ENCODE assay signal across 25 cellular contexts in the genomic region with DNA sequence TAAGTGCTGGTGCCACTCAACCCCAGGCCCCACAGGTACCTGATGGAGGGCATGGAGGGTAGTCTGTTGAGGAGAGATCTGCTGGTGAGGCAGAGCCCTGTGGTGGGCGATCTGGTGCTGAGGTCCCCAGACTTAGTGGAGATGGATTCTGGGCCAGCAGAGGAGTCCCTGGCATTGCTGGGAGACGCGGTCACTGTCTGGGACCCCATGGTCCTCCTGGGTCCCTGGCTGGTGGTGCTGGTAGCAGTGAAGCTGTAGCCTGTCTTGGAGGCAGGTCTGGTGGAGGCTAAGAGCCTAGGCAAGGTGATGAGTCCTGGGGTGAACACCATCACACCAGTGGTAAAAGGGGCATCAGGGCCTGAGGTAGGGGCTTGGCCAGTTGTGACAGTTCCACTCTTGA. TPM values are rescaled to one million over a fixed set of nuclear protein-coding genes. Genes with fewer than 3 reads are reported as not detected.
DNase-seq lines count a peak whose midpoint lies in the region; ATAC-seq and TF ChIP-seq lines count a peak whose summit lies in the region.
"Had no signal": no experiment of that assay in that cellular context is flagged by ENCODE, and none has a peak within 500 bp of the region (broad histone marks: within the 10 kb centered on the region; RNA-seq: fewer than 3 reads in every experiment).

No MANE protein-coding gene starts in this region.

- no peaks in the 10 kb centered on the region for H3K27me3 Mint-ChIP-seq in activated naive CD4-positive, alpha-beta T cell treated with anti-CD3 and anti-CD28 coated beads, Interleukin-2, amount 10 ng/mL, durations not matched to agents 7 days and 5 days
- H3K27me3 Mint-ChIP-seq in T-helper 17 cell = no peaks in the 10 kb centered on the region
- no peaks in the 10 kb centered on the region for H3K27me3 Mint-ChIP-seq in naive B cell
- H3K27me3 Mint-ChIP-seq in stimulated activated naive B cell treated with anti-CD40 and anti-IgM and Interleukin-4, amounts not matched to agents 10 μg/mL and 1 μg/mL and 100 μg/mL, for 72 hours = no peaks in the 10 kb centered on the region
- H3K27me3 Mint-ChIP-seq: CD8-positive, alpha-beta memory T cell had no signal

- CTCF ChIA-PET in activated naive CD4-positive, alpha-beta T cell treated with anti-CD3 and anti-CD28 coated beads, Interleukin-2, amount 10 ng/mL, durations not matched to agents 7 days and 5 days (lab: Charles Lee) = interaction anchor here (2.1 kb wide), 1 partner anchor 12 kb away, joined by 10 read pairs; no protein-coding TSS in a partner anchor

- no peak overlapping the region for H3K4me3 ChIP-seq in esophagus squamous epithelium

- peaks cover 69% of the 10 kb centered on the region for H3K4me1 Mint-ChIP-seq in activated naive CD4-positive, alpha-beta T cell treated with anti-CD3 and anti-CD28 coated beads, Interleukin-2, amount 10 ng/mL, durations not matched to agents 7 days and 5 days
- H3K4me1 Mint-ChIP-seq in T-helper 17 cell (peaks cover 43% of the 10 kb centered on the region), naive B cell (peaks cover 70 to 86% (median 85%) of the 10 kb centered on the region in 3 donors)
- peaks cover 60 to 80% of the 10 kb centered on the region in 2 donors for H3K4me1 Mint-ChIP-seq in stimulated activated naive B cell treated with anti-CD40 and anti-IgM and Interleukin-4, amounts not matched to agents 10 μg/mL and 1 μg/mL and 100 μg/mL, for 72 hours

- H3K9me3 ChIP-seq in T-helper 17 cell (ENCODE audit: control insufficient read depth, low read length, poor library complexity, severe bottlenecking) = peaks cover 3% of the 10 kb centered on the region
- H3K9me3 ChIP-seq in esophagus squamous epithelium = peaks cover 0 to 13% (median 6%) of the 10 kb centered on the region in 3 donors

- DNase-seq in activated naive CD4-positive, alpha-beta T cell treated with anti-CD3 and anti-CD28 coated beads, Interleukin-2, amount 10 ng/mL, durations not matched to agents 7 days and 5 days = no peak
- DNase-seq in activated naive CD4-positive, alpha-beta T cell (lab: John Stamatoyannopoulos, UW) = no peak
- DNase-seq in T-helper 17 cell = no peak
- DNase-seq in naive B cell = no peak
- DNase-seq in stimulated activated naive B cell treated with anti-CD40 and anti-IgM and Interleukin-4, amounts not matched to agents 10 μg/mL and 1 μg/mL and 100 μg/mL, for 72 hours = no peak
- no peak for DNase-seq in esophagus squamous epithelium (lab: John Stamatoyannopoulos, UW)
- no peak for DNase-seq in activated T-cell treated with anti-CD3 and anti-CD28 coated beads for 4 hours
- DNase-seq: Calu3; CD8-positive, alpha-beta memory T cell; DMS153; GDM1; MV-4-11; NCI-H1694; NCI-H2081; NCI-H2171; NCI-H345; NCI-H524; NCI-H82; SIG-M5 had no signal

- WGBS in esophagus squamous epithelium, 2 donors = 90 to 93% methylated on average over 2 to 3 of the region's 3 CpGs

- H3K36me3 ChIP-seq in esophagus squamous epithelium = no peaks in the 10 kb centered on the region

- peaks cover 84% of the 10 kb centered on the region for H3K36me3 Mint-ChIP-seq in activated naive CD4-positive, alpha-beta T cell treated with anti-CD3 and anti-CD28 coated beads, Interleukin-2, amount 10 ng/mL, durations not matched to agents 7 days and 5 days
- H3K36me3 Mint-ChIP-seq in T-helper 17 cell (ENCODE audit: low read depth) (peaks cover 5% of the 10 kb centered on the region), naive B cell (peaks cover 43 to 64% of the 10 kb centered on the region in 2 donors)
- H3K36me3 Mint-ChIP-seq in stimulated activated naive B cell treated with anti-CD40 and anti-IgM and Interleukin-4, amounts not matched to agents 10 μg/mL and 1 μg/mL and 100 μg/mL, for 72 hours = peaks cover 74 to 79% of the 10 kb centered on the region in 2 donors

- TF ChIP-seq POLR2A in esophagus squamous epithelium (IDR thresholded peaks at IDR 0.05) = no peak

- H3K27me3 ChIP-seq in esophagus squamous epithelium = peaks cover 0 to 46% (median 0%) of the 10 kb centered on the region in 4 donors

- H3K4me1 ChIP-seq in esophagus squamous epithelium = no peaks in the 10 kb centered on the region

- ATAC-seq in T-helper 17 cell (no peak), naive B cell (ENCODE audit: low read depth in 2 of 2) (no peak), HG03469 (IDR thresholded peaks at IDR 0.05; ENCODE audit: unreplicated experiment) (no peak)
- no peak for ATAC-seq in stimulated activated naive B cell treated with anti-CD40 and anti-IgM and Interleukin-4, amounts not matched to agents 10 μg/mL and 1 μg/mL and 100 μg/mL, for 72 hours (replicated peaks)
- ATAC-seq: Panc1 had no signal

- H3K27ac Mint-ChIP-seq in activated naive CD4-positive, alpha-beta T cell treated with anti-CD3 and anti-CD28 coated beads, Interleukin-2, amount 10 ng/mL, durations not matched to agents 7 days and 5 days = peak overlapping the region; percentile 77
- H3K27ac Mint-ChIP-seq in T-helper 17 cell (peak overlapping the region; percentile 56), naive B cell (peak overlapping the region; percentile 85 to 97 (median 94))
- peak overlapping the region; percentile 9 for H3K27ac Mint-ChIP-seq in stimulated activated naive B cell treated with anti-CD40 and anti-IgM and Interleukin-4, amounts not matched to agents 10 μg/mL and 1 μg/mL and 100 μg/mL, for 72 hours

- H3K9me3 Mint-ChIP-seq in activated naive CD4-positive, alpha-beta T cell treated with anti-CD3 and anti-CD28 coated beads, Interleukin-2, amount 10 ng/mL, durations not matched to agents 7 days and 5 days = peaks cover 15% of the 10 kb centered on the region
- peaks cover 4 to 12% (median 9%) of the 10 kb centered on the region in 7 donors for H3K9me3 Mint-ChIP-seq in naive B cell
- H3K9me3 Mint-ChIP-seq in stimulated activated naive B cell treated with anti-CD40 and anti-IgM and Interleukin-4, amounts not matched to agents 10 μg/mL and 1 μg/mL and 100 μg/mL, for 72 hours = peaks cover 2 to 3% of the 10 kb centered on the region in 2 donors

- TF ChIP-seq CTCF in esophagus squamous epithelium (IDR thresholded peaks at IDR 0.05) = no peak

- no peak overlapping the region for H3K27ac ChIP-seq in esophagus squamous epithelium

- intact Hi-C loops in esophagus squamous epithelium (cut with DNase I) = no loop called here

- H3K4me3 Mint-ChIP-seq in activated naive CD4-positive, alpha-beta T cell treated with anti-CD3 and anti-CD28 coated beads, Interleukin-2, amount 10 ng/mL, durations not matched to agents 7 days and 5 days = no peak overlapping the region
- H3K4me3 Mint-ChIP-seq in T-helper 17 cell (peak overlapping the region; percentile 12), naive B cell (peak overlapping the region in 5 of 8 donors; percentile 30 to 95 (median 81))
- H3K4me3 Mint-ChIP-seq in stimulated activated naive B cell treated with anti-CD40 and anti-IgM and Interleukin-4, amounts not matched to agents 10 μg/mL and 1 μg/mL and 100 μg/mL, for 72 hours = no peak overlapping the region
- H3K4me3 Mint-ChIP-seq: CD8-positive, alpha-beta memory T cell; IgD-negative memory B cell had no signal

RNA-seq across cellular contexts. Expression of a gene that starts 6.6 kb away (rescaled TPM):
- 1 to 10 TPM; 2.9 to 3.8 TPM for total RNA-seq in T-helper 17 cell
- polyA plus RNA-seq in naive B cell (ENCODE audit: low read depth in 6 of 6) = 100 to 1,000 TPM in 1 of 6 donors, 10 to 100 TPM in 4, 1 to 10 TPM in 1; 9.1 to 124 (median 44.8) TPM
- under 1 TPM in 1 of 4 donors, not detected in 3; 0.26 TPM for total RNA-seq in esophagus squamous epithelium
- total RNA-seq: Calu3, Daoy, M059J had no signal
- polyA plus RNA-seq: BJ had no signal

RNA-seq across cellular contexts. Expression of a gene that starts 31.5 kb away (rescaled TPM):
- total RNA-seq in T-helper 17 cell (not detected), esophagus squamous epithelium (1 to 10 TPM in 1 of 4 donors, under 1 TPM in 2, not detected in 1; 0.70 to 7.3 (median 0.95) TPM)
- under 1 TPM in 2 of 6 donors, not detected in 4; 0.38 to 0.57 TPM for polyA plus RNA-seq in naive B cell (ENCODE audit: low read depth in 6 of 6)
- total RNA-seq: Calu3, Daoy, M059J had no signal
- polyA plus RNA-seq: BJ; CD8-positive, alpha-beta memory T cell; IgD-negative memory B cell had no signal

RNA-seq across cellular contexts. Expression of a gene that starts 33.8 kb away (rescaled TPM):
- total RNA-seq in T-helper 17 cell (under 1 TPM in 1 of 2 donors, not detected in 1; 0.42 TPM), esophagus squamous epithelium (not detected)
- 10 to 100 TPM in 1 of 6 donors, not detected in 5; 25.7 TPM for polyA plus RNA-seq in naive B cell (ENCODE audit: low read depth in 6 of 6)
- total RNA-seq: Calu3; CD8-positive, alpha-beta memory T cell; Daoy; M059J had no signal
- polyA plus RNA-seq: BJ; CD8-positive, alpha-beta memory T cell had no signal

RNA-seq across cellular contexts. Expression of a gene that starts 40.2 kb away (rescaled TPM):
- total RNA-seq in T-helper 17 cell = 10 to 100 TPM in 1 of 2 donors, 1 to 10 TPM in 1; 3.0 to 68.6 TPM
- 1 to 10 TPM in 5 of 6 donors, not detected in 1; 1.6 to 7.5 (median 5.4) TPM for polyA plus RNA-seq in naive B cell (ENCODE audit: low read depth in 6 of 6)
- total RNA-seq in esophagus squamous epithelium = not detected
- total RNA-seq: Calu3; CD8-positive, alpha-beta memory T cell; Daoy; M059J had no signal
- polyA plus RNA-seq: BJ; CD8-positive, alpha-beta memory T cell had no signal

Comparison
In these comparisons a context has a peak if more than half of its experiments do, and no peak if none do; other contexts are left out.
1. H3K27ac Mint-ChIP-seq: peak in every context shown above with its lines; median percentile 94 in naive B cell; 77 in activated naive CD4-positive, alpha-beta T cell treated with anti-CD3 and anti-CD28 coated beads, Interleukin-2, amount 10 ng/mL, durations not matched to agents 7 days and 5 days; 56 in T-helper 17 cell; 9 in stimulated activated naive B cell treated with anti-CD40 and anti-IgM and Interleukin-4, amounts not matched to agents 10 μg/mL and 1 μg/mL and 100 μg/mL, for 72 hours.
2. H3K4me3 Mint-ChIP-seq: peak in T-helper 17 cell (single experiment) and naive B cell (5 of 8); none in activated naive CD4-positive, alpha-beta T cell treated with anti-CD3 and anti-CD28 coated beads, Interleukin-2, amount 10 ng/mL, durations not matched to agents 7 days and 5 days (single experiment) and stimulated activated naive B cell treated with anti-CD40 and anti-IgM and Interleukin-4, amounts not matched to agents 10 μg/mL and 1 μg/mL and 100 μg/mL, for 72 hours (0 of 2).